In genomic region chr3:49469876-49470713, GRCh38 we compare ENCODE assay signal across 8 cellular contexts. TPM values are rescaled to one million over a fixed set of nuclear protein-coding genes. Genes with fewer than 3 reads are reported as not detected.
A peak's percentile ranks its signal among the peaks of the same experiment; 100 is the strongest.
DNase-seq lines count a peak whose midpoint lies in the region; ATAC-seq, FAIRE-seq and TF ChIP-seq lines count a peak whose summit lies in the region.

DAG1 (plus strand) TSS chr3:49470267; CDS start chr3:49510535, 40,268 bp downstream.

- intact Hi-C loops in activated T-helper 2 cell treated with anti-CD3 and anti-CD28 coated beads, Interferon-gamma antibody, Interleukin-2, Interleukin-4, amounts not matched to agents 10 μg/mL and 5 μg/mL and 100 μg/mL, durations not matched to agents 14 hours and 24 hours and 36 hours (cut with micrococcal nuclease): loop anchor here (1.0 to 5.0 kb wide), 3 partner anchors 58 to 202 kb away; partner anchors contain the start of genes APEH and TCTA
- intact Hi-C loops in natural killer cell (cut with micrococcal nuclease): loop anchor here (1.0 to 2.0 kb wide), 3 partner anchors 53 to 130 kb away; partner anchors contain the start of genes BSN and USP4

- peaks cover 16% of the 10 kb centered on the region for H3K36me3 Mint-ChIP-seq in activated T-helper 2 cell treated with anti-CD3 and anti-CD28 coated beads, Interferon-gamma antibody, Interleukin-2, Interleukin-4, amounts not matched to agents 10 μg/mL and 5 μg/mL and 100 μg/mL, durations not matched to agents 14 hours and 24 hours and 36 hours (ENCODE audit: low read depth)
- H3K36me3 Mint-ChIP-seq in natural killer cell: no peaks in the 10 kb centered on the region

- peaks cover 26% of the 10 kb centered on the region for H4K20me1 ChIP-seq in Loucy (ENCODE audit: insufficient read depth, low read length, poor library complexity, severe bottlenecking)

- peaks cover 16% of the 10 kb centered on the region; the same call in 1 of the 2 replicates for H3K79me2 ChIP-seq in Loucy (ENCODE audit: insufficient read depth, low read length)

- H3K27me3 Mint-ChIP-seq in activated T-helper 2 cell treated with anti-CD3 and anti-CD28 coated beads, Interferon-gamma antibody, Interleukin-2, Interleukin-4, amounts not matched to agents 10 μg/mL and 5 μg/mL and 100 μg/mL, durations not matched to agents 14 hours and 24 hours and 36 hours (ENCODE audit: low read depth): no peaks in the 10 kb centered on the region
- no peaks in the 10 kb centered on the region for H3K27me3 Mint-ChIP-seq in natural killer cell (ENCODE audit: low read depth in 2 of 2)

- H3K27ac Mint-ChIP-seq in activated T-helper 2 cell treated with anti-CD3 and anti-CD28 coated beads, Interferon-gamma antibody, Interleukin-2, Interleukin-4, amounts not matched to agents 10 μg/mL and 5 μg/mL and 100 μg/mL, durations not matched to agents 14 hours and 24 hours and 36 hours: peak within 1 kb of the TSS; percentile 84
- H3K27ac Mint-ChIP-seq in natural killer cell: peak within 1 kb of the TSS; percentile 87 to 90

- H3K4me1 Mint-ChIP-seq in activated T-helper 2 cell treated with anti-CD3 and anti-CD28 coated beads, Interferon-gamma antibody, Interleukin-2, Interleukin-4, amounts not matched to agents 10 μg/mL and 5 μg/mL and 100 μg/mL, durations not matched to agents 14 hours and 24 hours and 36 hours (ENCODE audit: low read depth): peaks cover 18% of the 10 kb centered on the region
- H3K4me1 Mint-ChIP-seq in natural killer cell: peaks cover 20 to 23% of the 10 kb centered on the region in 2 donors

- no peaks in the 10 kb centered on the region for H3K27me3 ChIP-seq in Loucy (ENCODE audit: insufficient read depth, low read length, poor library complexity, severe bottlenecking)
- no peaks in the 10 kb centered on the region for H3K27me3 ChIP-seq in RWPE2 (ENCODE audit: insufficient read depth, poor library complexity, severe bottlenecking)

- peak within 1 kb of the TSS; percentile 91 for H3K27ac ChIP-seq in RWPE2 (ENCODE audit: poor library complexity, severe bottlenecking)

- H3K4me1 ChIP-seq in Loucy (ENCODE audit: insufficient read depth, low read length, poor library complexity, severe bottlenecking) (peaks cover 24% of the 10 kb centered on the region), RWPE2 (ENCODE audit: insufficient read depth, poor library complexity, severe bottlenecking) (peaks cover 6% of the 10 kb centered on the region)

- peak within 1 kb of the TSS; percentile 91 for H2AFZ ChIP-seq in Loucy (ENCODE audit: low read length)

- no peak for FAIRE-seq in H54 (lab: Jason Lieb, UNC)

- peak; percentile 97 for DNase-seq in EL
- peak; percentile 94 for DNase-seq in H54 (ENCODE audit: insufficient read length, low spot score)
- peak; percentile 95 for DNase-seq in RWPE2 (ENCODE audit: low spot score)
- DNase-seq in activated T-helper 2 cell treated with anti-CD3 and anti-CD28 coated beads, Interferon-gamma antibody, Interleukin-2, Interleukin-4, amounts not matched to agents 10 μg/mL and 5 μg/mL and 100 μg/mL, durations not matched to agents 14 hours and 24 hours and 36 hours (ENCODE audit: low spot score): peak; percentile 94
- DNase-seq in fibroblast of mammary gland (ENCODE audit: low read depth): peak; percentile 92
- peak; percentile 93 for DNase-seq in natural killer cell
- peak; percentile 90 to 95 (median 94) for DNase-seq in stimulated activated naive CD4-positive, alpha-beta T cell (lab: John Stamatoyannopoulos, UW)

- peak within 1 kb of the TSS; percentile 73 for H3K9ac ChIP-seq in Loucy (ENCODE audit: low read depth, low read length, poor library complexity, severe bottlenecking)

- peak within 1 kb of the TSS; percentile 83 for H3K4me2 ChIP-seq in Loucy (ENCODE audit: low read depth, low read length, poor library complexity, severe bottlenecking)

- no peak for TF ChIP-seq CTCF in Loucy (conservative IDR thresholded peaks at IDR 0.05; ENCODE audit: low read length)
- no peak for TF ChIP-seq CTCF in RWPE2 (IDR thresholded peaks at IDR 0.05; ENCODE audit: poor library complexity, severe bottlenecking)
- TF ChIP-seq CTCF in fibroblast of mammary gland (conservative IDR thresholded peaks at IDR 0.05; ENCODE audit: control insufficient read depth, insufficient read depth, low read depth, low read length): no peak
- no peak for TF ChIP-seq CTCF in natural killer cell (IDR thresholded peaks at IDR 0.05)

- H3K9me3 ChIP-seq in Loucy (ENCODE audit: insufficient read depth, low read depth, low read length): no peaks in the 10 kb centered on the region
- H3K9me3 ChIP-seq in RWPE2 (ENCODE audit: severe bottlenecking): no peaks in the 10 kb centered on the region

- no peaks in the 10 kb centered on the region for H3K9me3 Mint-ChIP-seq in activated T-helper 2 cell treated with anti-CD3 and anti-CD28 coated beads, Interferon-gamma antibody, Interleukin-2, Interleukin-4, amounts not matched to agents 10 μg/mL and 5 μg/mL and 100 μg/mL, durations not matched to agents 14 hours and 24 hours and 36 hours
- no peaks in the 10 kb centered on the region for H3K9me3 Mint-ChIP-seq in natural killer cell

- peak; percentile 72 for TF ChIP-seq POLR2A in H54 (IDR thresholded peaks at IDR 0.05; ENCODE audit: low read depth, low read length)

- ATAC-seq in RWPE2 (ENCODE audit: low read depth): peak; percentile 85
- ATAC-seq in natural killer cell: peak; percentile 87 to 97 (median 89)

- no peaks in the 10 kb centered on the region for H3F3A ChIP-seq in Loucy (ENCODE audit: low read depth)

- H3K4me3 Mint-ChIP-seq in activated T-helper 2 cell treated with anti-CD3 and anti-CD28 coated beads, Interferon-gamma antibody, Interleukin-2, Interleukin-4, amounts not matched to agents 10 μg/mL and 5 μg/mL and 100 μg/mL, durations not matched to agents 14 hours and 24 hours and 36 hours (ENCODE audit: low read depth): peak within 1 kb of the TSS; percentile 87
- peak within 1 kb of the TSS; percentile 91 for H3K4me3 Mint-ChIP-seq in natural killer cell

- H3K4me3 ChIP-seq in Loucy (ENCODE audit: low read length, poor library complexity, severe bottlenecking) (peak within 1 kb of the TSS; percentile 75), RWPE2 (ENCODE audit: severe bottlenecking) (peak within 1 kb of the TSS; percentile 73), fibroblast of mammary gland (ENCODE audit: control insufficient read depth, low read depth, low read length) (peak within 1 kb of the TSS; percentile 68)

- H3K9me2 ChIP-seq in Loucy (replicated peaks; ENCODE audit: low read depth, low read length): no peaks in the 10 kb centered on the region

- H3K36me3 ChIP-seq in Loucy (ENCODE audit: insufficient read depth, low read length): no peaks in the 10 kb centered on the region
- no peaks in the 10 kb centered on the region for H3K36me3 ChIP-seq in RWPE2 (ENCODE audit: low read depth)

RNA-seq across cellular contexts. Expression of gene DAG1, which starts in this region (rescaled TPM):
- total RNA-seq in activated T-helper 2 cell treated with anti-CD3 and anti-CD28 coated beads, Interferon-gamma antibody, Interleukin-2, Interleukin-4, amounts not matched to agents 10 μg/mL and 5 μg/mL and 100 μg/mL, durations not matched to agents 14 hours and 24 hours and 36 hours: 17.0 and 25.9 TPM in 2 replicates
- 10 to 100 TPM in 2 of 3 donors, 1 to 10 TPM in 1; 9.6 to 22.4 (median 20.6) TPM for total RNA-seq in natural killer cell

Comparison
In these comparisons a context has a peak if more than half of its experiments do, and no peak if none do; other contexts are left out.
1. Peak in every context shown above with its lines: DNase-seq, ATAC-seq, H3K4me3 ChIP-seq and H3K27ac ChIP-seq.